ENCODE assay signal across 22 cellular contexts in genomic region chr15:78850352-78850751, GRCh38. TPM values are rescaled to one million over a fixed set of nuclear protein-coding genes. Genes with fewer than 3 reads are reported as not detected.
DNase-seq lines count a peak whose midpoint lies in the region; ATAC-seq, FAIRE-seq and TF ChIP-seq lines count a peak whose summit lies in the region.
"Had no signal": no experiment of that assay in that cellular context is flagged by ENCODE, and none has a peak within 500 bp of the region (broad histone marks: within the 10 kb centered on the region; RNA-seq: fewer than 3 reads in every experiment).

No MANE protein-coding gene starts in this region.

- H3K56ac ChIP-seq in H1 (replicated peaks; ENCODE audit: insufficient read length, low read depth, low read length) = no peak overlapping the region

- TF ChIP-seq CTCF in H1 (IDR thresholded peaks at IDR 0.05; ENCODE audit: control extremely low read depth in 1 of 3, insufficient read depth in 1 of 3, low read depth in 1 of 3, low read length in 3 of 3) (no peak), neural crest cell (conservative IDR thresholded peaks at IDR 0.05) (no peak), testis (IDR thresholded peaks at IDR 0.05) (no peak)

- H3K27ac ChIP-seq in H1 (ENCODE audit: low read depth, low read length) = no peak overlapping the region
- peak overlapping the region; percentile 30 to 50 for H3K27ac ChIP-seq in testis
- H3K27ac ChIP-seq: C4-2B, PC-9, RWPE1 had no signal

- no peak overlapping the region for H2BK5ac ChIP-seq in H1 (ENCODE audit: low read depth, low read length)

- FAIRE-seq in H1 (lab: Jason Lieb, UNC) = no peak
- FAIRE-seq: A204.1, K562 had no signal

- POLR2A ChIA-PET in H1 (lab: Charles Lee; ENCODE audit: partially characterized antibody) = interaction anchor here (1.2 to 2.8 kb wide), 2 partner anchors 12 to 22 kb away, joined by 4 to 13 read pairs; partner anchors contain the start of gene MORF4L1

- no peak overlapping the region for H3K23ac ChIP-seq in H1 (ENCODE audit: insufficient read length)

- CTCF ChIA-PET in H1 (lab: Charles Lee; ENCODE audit: partially characterized antibody) = interaction anchor here (0.9 to 1.6 kb wide), 4 partner anchors 9 to 59 kb away, joined by 3 to 8 read pairs (median 4); no protein-coding TSS in a partner anchor

- H2BK20ac ChIP-seq in H1 (ENCODE audit: low read length) = no peak overlapping the region

- DNase-seq in cardiac septum (ENCODE audit: low spot score) (peak; percentile 5), Right ventricle myocardium inferior (ENCODE audit: missing footprints) (no peak), H1 (ENCODE audit: low read depth in 1 of 2, low spot score in 2 of 2) (no peak), neural crest cell (ENCODE audit: low read depth, low spot score) (no peak), testis (no peak), NCI-H2171 (lab: John Stamatoyannopoulos, UW) (no peak), T-helper 1 cell (no peak)
- no peak for DNase-seq in stimulated activated naive CD8-positive, alpha-beta T cell treated with anti-CD3 and anti-CD28 coated beads, Interleukin-15, Interleukin-2, amounts not matched to agents 100 U/mL and 50 U/mL, for 24 hours
- DNase-seq: CD8-positive, alpha-beta memory T cell; NCI-H1092; NCI-H1436; NCI-H187 treated with DMSO at 0.1 percent for 48 hours; NCI-H2107; NCI-H226; NCI-H510A treated with DMSO at 0.1 percent for 48 hours; NCI-H748 treated with DMSO at 0.1 percent for 48 hours; PC-9; SIG-M5 had no signal

- H3K27me3 ChIP-seq in H1 (replicated peaks in 1 of 4; ENCODE audit: control insufficient read depth in 3 of 4, extremely low read depth in 1 of 4, insufficient read depth in 3 of 4, low read length in 3 of 4) (no peaks in the 10 kb centered on the region), testis (no peaks in the 10 kb centered on the region)

- no peak overlapping the region for H2BK120ac ChIP-seq in H1 (replicated peaks; ENCODE audit: low read depth, low read length)

- peaks cover 3 to 8% (median 5%) of the 10 kb centered on the region in 4 experiments for H3K4me1 ChIP-seq in H1 (replicated peaks in 1 of 4; ENCODE audit: control insufficient read depth in 3 of 4, insufficient read depth in 4 of 4, low read length in 3 of 4)
- H3K4me1 ChIP-seq in testis = no peaks in the 10 kb centered on the region

- no peaks in the 10 kb centered on the region for H3K23me2 ChIP-seq in H1 (ENCODE audit: low read depth, low read length)

- no peaks in the 10 kb centered on the region for H4K20me1 ChIP-seq in H1 (replicated peaks in 1 of 2; ENCODE audit: control insufficient read depth in 1 of 2, insufficient read depth in 2 of 2, low read length in 2 of 2)

- no peak overlapping the region for H3K4me2 ChIP-seq in H1 (ENCODE audit: insufficient read depth in 1 of 2, low read depth in 2 of 2, low read length in 2 of 2)
- H3K4me2 ChIP-seq: PC-9 had no signal

- no peaks in the 10 kb centered on the region for H3K79me1 ChIP-seq in H1 (ENCODE audit: low read depth, low read length)

- H3K36me3 Mint-ChIP-seq in neural crest cell (ENCODE audit: low read depth) = peaks cover 12% of the 10 kb centered on the region

- H3K18ac ChIP-seq in H1 (ENCODE audit: extremely low read depth, low read length) = no peak overlapping the region

- no peak for TF ChIP-seq RAD21 in H1 (IDR thresholded peaks at IDR 0.05 in 1 of 2, conservative IDR thresholded peaks at IDR 0.05 in 1 of 2; ENCODE audit: low read depth in 2 of 2, low read length in 2 of 2)

- H3K4me1 Mint-ChIP-seq in neural crest cell = peaks cover 44% of the 10 kb centered on the region
- H3K4me1 Mint-ChIP-seq: CD8-positive, alpha-beta memory T cell had no signal

- 89% methylated on average over 2 of the region's 2 CpGs; no CpG with 5 or more reads in 1 of the 2 experiments for WGBS in H1 (ENCODE audit: extremely low coverage in 1 of 2, insufficient coverage in 1 of 2, insufficient read length in 1 of 2, insufficient replicate concordance in 2 of 2, low coverage in 1 of 2, low lambda C conversion rate in 2 of 2, missing lambda C conversion rate in 1 of 2), 2 experiments
- 84 to 96% methylated on average over 2 of the region's 2 CpGs for whole genome bisulfite sequencing in testis, 2 donors

- no peak for TF ChIP-seq EP300 in H1 (IDR thresholded peaks at IDR 0.05; ENCODE audit: borderline replicate concordance in 1 of 2, low read depth in 2 of 2, low read length in 2 of 2)

- intact Hi-C loops in cardiac septum (cut with DNase I) = no loop called here
- intact Hi-C loops in Right ventricle myocardium inferior (cut with DNase I) = no loop called here
- intact Hi-C loops in testis (cut with DNase I; ENCODE audit: low total_unique reads) = no loop called here

- no peaks in the 10 kb centered on the region for H3K9me3 ChIP-seq in H1 (ENCODE audit: insufficient read depth in 2 of 2, low read depth in 1 of 2, low read length in 1 of 2)
- no peaks in the 10 kb centered on the region for H3K9me3 ChIP-seq in testis

- H3K9me3 Mint-ChIP-seq in neural crest cell = peaks cover 11% of the 10 kb centered on the region
- H3K9me3 Mint-ChIP-seq: CD8-positive, alpha-beta memory T cell had no signal

- no peaks in the 10 kb centered on the region for H3K27me3 Mint-ChIP-seq in neural crest cell (ENCODE audit: low read depth)

- no peak overlapping the region for H3K4ac ChIP-seq in H1 (replicated peaks; ENCODE audit: insufficient read length, low read depth, low read length)

- no peak overlapping the region for H3K9ac ChIP-seq in H1 (replicated peaks in 1 of 4; ENCODE audit: extremely low read depth in 1 of 4, low read depth in 3 of 4, low read length in 3 of 4)

- no peak for TF ChIP-seq POLR2A in H1 (IDR thresholded peaks at IDR 0.05; ENCODE audit: control extremely low read depth in 1 of 2, low read depth in 2 of 2, low read length in 2 of 2)
- no peak for TF ChIP-seq POLR2A in testis (IDR thresholded peaks at IDR 0.05)

- H3K27ac Mint-ChIP-seq in neural crest cell (ENCODE audit: unreplicated experiment) = peak overlapping the region; percentile 98

- 0 out of 2 replicates have a peak overlapping the region, but pooled peaks have one; percentile 39 for H2BK12ac ChIP-seq in H1 (ENCODE audit: low read depth, low read length)

- no peak overlapping the region for H3K14ac ChIP-seq in H1 (ENCODE audit: insufficient read length)

- peak overlapping the region; percentile 13; the same call in 1 of the 2 replicates for H2BK15ac ChIP-seq in H1 (ENCODE audit: low read length)

- H3K36me3 ChIP-seq in H1 (ENCODE audit: control insufficient read depth in 2 of 4, insufficient read depth in 4 of 4, low read length in 3 of 4) (no peaks in the 10 kb centered on the region), testis (ENCODE audit: low read depth, missing control alignments) (no peaks in the 10 kb centered on the region)

- H3K4me3 Mint-ChIP-seq in neural crest cell = no peak overlapping the region
- H3K4me3 Mint-ChIP-seq: CD8-positive, alpha-beta memory T cell had no signal

- no peak overlapping the region for H4K91ac ChIP-seq in H1 (replicated peaks; ENCODE audit: insufficient read length, low read length)

- H4K5ac ChIP-seq in H1 (ENCODE audit: insufficient read length, low read depth, low read length) = no peak overlapping the region

- H3K4me3 ChIP-seq in H1 (ENCODE audit: extremely low read depth in 1 of 4, insufficient read depth in 2 of 4, low read depth in 3 of 4, low read length in 4 of 4) (no peak overlapping the region), testis (no peak overlapping the region)
- H3K4me3 ChIP-seq: K562, PC-9 had no signal

- no peak overlapping the region for H2AFZ ChIP-seq in H1 (ENCODE audit: low read length)
- H2AFZ ChIP-seq: PC-9 had no signal

- H3K79me2 ChIP-seq in H1 (ENCODE audit: control insufficient read depth in 1 of 2, insufficient read depth in 2 of 2, low read length in 2 of 2) = no peaks in the 10 kb centered on the region

- ATAC-seq in Right ventricle myocardium inferior = no peak
- ATAC-seq in stimulated activated naive CD8-positive, alpha-beta T cell treated with anti-CD3 and anti-CD28 coated beads, Interleukin-15, Interleukin-2, amounts not matched to agents 100 U/mL and 50 U/mL, for 24 hours = no peak
- ATAC-seq: K562 had no signal

- no peak overlapping the region for H4K8ac ChIP-seq in H1 (ENCODE audit: extremely low read depth, insufficient read depth, low read length)

- H2AK5ac ChIP-seq in H1 (ENCODE audit: low read depth, low read length) = no peak overlapping the region

TF ChIP-seq in H1, 55 proteins besides CTCF, POLR2A, EP300 and RAD21:
- TF ChIP-seq GTF2F1 (IDR thresholded peaks at IDR 0.05; ENCODE audit: borderline replicate concordance, low read depth, low read length) = no peak
- no peak for TF ChIP-seq TEAD4 (IDR thresholded peaks at IDR 0.05; ENCODE audit: low read depth, low read length)
- TF ChIP-seq JUN (IDR thresholded peaks at IDR 0.05; ENCODE audit: low read depth, low read length) = no peak

RNA-seq across cellular contexts. Expression of gene MORF4L1, which starts 22.3 kb away (rescaled TPM):
- 335 TPM for total RNA-seq in cardiac septum
- 333 TPM for total RNA-seq in Right ventricle myocardium inferior
- total RNA-seq in H1 (2021; fragmentation: NEBNext Ultra II Directional; extraction: Animal tissue kit (Norgen Biotek cat#: 25700)) = 533 and 562 TPM in 2 replicates
- 127 and 260 TPM in 2 replicates for polyA plus RNA-seq in H1 (2011; rRNA removed)
- 455 TPM for polyA plus RNA-seq in H1 (2011; cell fraction: cytosol; rRNA removed)
- 66.3 TPM for polyA plus RNA-seq in H1 (2011; cell fraction: nucleus; rRNA removed)
- polyA plus RNA-seq in H1 (2012, experiment 1 of 2) = 484 to 839 TPM (median 577 TPM) in 4 replicates
- polyA plus RNA-seq in H1 (2012, experiment 2 of 2) = 73.1 TPM
- polyA plus RNA-seq in H1 (2013, experiment 1 of 2) = 575 TPM
- 580 TPM for polyA plus RNA-seq in H1 (2013, experiment 2 of 2)
- 100 and 144 TPM in 2 replicates for polyA minus RNA-seq in H1 (2011; rRNA and poly(A)+ RNA removed)
- 121 TPM for polyA minus RNA-seq in H1 (2011; cell fraction: cytosol; rRNA and poly(A)+ RNA removed)
- polyA minus RNA-seq in H1 (2011; cell fraction: nucleus; rRNA and poly(A)+ RNA removed) = 98.9 TPM
- total RNA-seq in neural crest cell = 472 and 478 TPM in 2 replicates
- 100 to 1,000 TPM; 413 to 414 TPM for total RNA-seq in testis
- polyA plus RNA-seq in testis (ENCODE audit: insufficient read depth, low read depth, low replicate concordance) = 1,132 TPM

RNA-seq across cellular contexts. Expression of gene ADAMTS7, which starts 39.1 kb away (rescaled TPM):
- total RNA-seq in cardiac septum (17.8 TPM), Right ventricle myocardium inferior (32.1 TPM), neural crest cell (62.9 and 68.2 TPM in 2 replicates), testis (10 to 100 TPM; 11.6 to 11.9 TPM)
- 43.1 and 45.2 TPM in 2 replicates for total RNA-seq in H1 (2021; fragmentation: NEBNext Ultra II Directional; extraction: Animal tissue kit (Norgen Biotek cat#: 25700))
- polyA plus RNA-seq in H1 (2011; rRNA removed) (27.9 and 54.6 TPM in 2 replicates), testis (ENCODE audit: insufficient read depth, low read depth, low replicate concordance) (5.7 TPM)
- 30.9 TPM for polyA plus RNA-seq in H1 (2011; cell fraction: cytosol; rRNA removed)
- polyA plus RNA-seq in H1 (2011; cell fraction: nucleus; rRNA removed) = 185 TPM
- 23.0 to 41.5 TPM (median 38.0 TPM) in 4 replicates for polyA plus RNA-seq in H1 (2012, experiment 1 of 2)
- polyA plus RNA-seq in H1 (2012, experiment 2 of 2) = 23.5 TPM
- 43.7 TPM for polyA plus RNA-seq in H1 (2013, experiment 1 of 2)
- polyA plus RNA-seq in H1 (2013, experiment 2 of 2) = 36.1 TPM
- polyA minus RNA-seq in H1 (2011; rRNA and poly(A)+ RNA removed) = 22.3 and 28.5 TPM in 2 replicates
- polyA minus RNA-seq in H1 (2011; cell fraction: cytosol; rRNA and poly(A)+ RNA removed) = 29.9 TPM
- polyA minus RNA-seq in H1 (2011; cell fraction: nucleus; rRNA and poly(A)+ RNA removed) = 54.6 TPM
- polyA plus RNA-seq: CD8-positive, alpha-beta memory T cell had no signal
